36 cellular contexts compared by ENCODE assay signal in genomic region chr10:28977518-28977917, GRCh38.
"Had no signal": no experiment of that assay in that cellular context is flagged by ENCODE, and none has a peak within 500 bp of the region (broad histone marks: within the 10 kb centered on the region; RNA-seq: fewer than 3 reads in every experiment).

No MANE protein-coding gene starts in this region.

- H3K4me1 Mint-ChIP-seq: activated B cell treated with CpG ODN at 0.5 μM for 24 hours; activated CD4-positive, alpha-beta T cell treated with anti-CD3 and anti-CD28 coated beads, Interleukin-2, amount 10 ng/mL, durations not matched to agents 24 days and 14 days; activated T-helper 17 cell treated with anti-CD3 and anti-CD28 coated beads, Interleukin-2, amount 50 U/mL, for 72 hours had no signal

- H3K36me3 Mint-ChIP-seq: activated CD4-positive, alpha-beta memory T cell treated with anti-CD3 and anti-CD28 coated beads for 36 hours; activated naive CD4-positive, alpha-beta T cell treated with anti-CD3 and anti-CD28 coated beads, Interleukin-2, amount 50 U/mL, for 72 hours had no signal

- H3K4me3 ChIP-seq: adrenal gland, body of pancreas, breast epithelium had no signal

- FAIRE-seq: astrocyte, TTC549 had no signal

- H3K4me1 ChIP-seq: adrenal gland, body of pancreas, breast epithelium had no signal

- H3K4me3 Mint-ChIP-seq: activated B cell treated with CpG ODN at 0.5 μM for 24 hours; activated CD4-positive, alpha-beta memory T cell treated with anti-CD3 and anti-CD28 coated beads for 36 hours; activated CD4-positive, alpha-beta T cell treated with anti-CD3 and anti-CD28 coated beads, Interleukin-2, amount 10 ng/mL, durations not matched to agents 24 days and 14 days; activated CD8-positive, alpha-beta T cell treated with anti-CD3 and anti-CD28 coated beads for 36 hours; activated naive CD4-positive, alpha-beta T cell treated with anti-CD3 and anti-CD28 coated beads for 36 hours; activated T-cell treated with anti-CD3 and anti-CD28 coated beads, Interleukin-2, amount 50 U/mL, for 4 hours; activated T-cell treated with anti-CD3 and anti-CD28 coated beads, Interleukin-2, amount 50 U/mL, for 72 hours; activated T-helper 1 cell treated with anti-CD3 and anti-CD28 coated beads, Interleukin-12 subunit alpha, Interleukin-12 subunit beta, Interleukin-2, Interleukin-4 antibody, amounts not matched to agents 30 ng/mL and 10 ng/mL and 1 ng/mL, durations not matched to agents 14 hours and 24 hours and 36 hours; activated T-helper 17 cell treated with anti-CD3 and anti-CD28 coated beads, Interleukin-2, amount 50 U/mL, for 72 hours; T-helper 1 cell treated with Interleukin-12 subunit alpha and Interleukin-12 subunit beta and Interleukin-4 antibody, amounts not matched to agents 30 μg/mL and 1 μg/mL, for 36 hours; T-helper 2 cell treated with Interferon-gamma antibody and Interleukin-4, amounts not matched to agents 5 μg/mL and 100 μg/mL, for 36 hours had no signal

- H3K27me3 ChIP-seq: adrenal gland, body of pancreas, brain microvascular endothelial cell, breast epithelium had no signal

- H3K27me3 Mint-ChIP-seq: activated B cell treated with CpG ODN at 0.5 μM for 24 hours; activated CD4-positive, alpha-beta T cell treated with anti-CD3 and anti-CD28 coated beads, Interleukin-2, amount 10 ng/mL, durations not matched to agents 24 days and 14 days; activated CD8-positive, alpha-beta T cell treated with anti-CD3 and anti-CD28 coated beads for 36 hours had no signal

- H3K27ac ChIP-seq: adrenal gland, body of pancreas, brain microvascular endothelial cell, breast epithelium, VCaP had no signal

- H3K27ac Mint-ChIP-seq: activated B cell treated with CpG ODN at 0.5 μM for 24 hours; activated CD4-positive, alpha-beta memory T cell treated with anti-CD3 and anti-CD28 coated beads for 36 hours; activated CD4-positive, alpha-beta T cell treated with anti-CD3 and anti-CD28 coated beads, Interleukin-2, amount 10 ng/mL, durations not matched to agents 24 days and 14 days; activated CD8-positive, alpha-beta T cell treated with anti-CD3 and anti-CD28 coated beads for 36 hours; activated naive CD4-positive, alpha-beta T cell treated with anti-CD3 and anti-CD28 coated beads for 36 hours; activated naive CD4-positive, alpha-beta T cell treated with anti-CD3 and anti-CD28 coated beads, Interleukin-2, amount 50 U/mL, for 72 hours; activated T-cell treated with anti-CD3 and anti-CD28 coated beads, Interleukin-2, amount 50 U/mL, for 72 hours; activated T-helper 1 cell treated with anti-CD3 and anti-CD28 coated beads, Interleukin-12 subunit alpha, Interleukin-12 subunit beta, Interleukin-2, Interleukin-4 antibody, amounts not matched to agents 30 ng/mL and 10 ng/mL and 1 ng/mL, durations not matched to agents 14 hours and 24 hours and 36 hours; activated T-helper 17 cell treated with anti-CD3 and anti-CD28 coated beads, Interleukin-2, amount 50 U/mL, for 72 hours; T-helper 1 cell treated with Interleukin-12 subunit alpha and Interleukin-12 subunit beta and Interleukin-4 antibody, amounts not matched to agents 30 μg/mL and 1 μg/mL, for 36 hours; T-helper 2 cell treated with Interferon-gamma antibody and Interleukin-4, amounts not matched to agents 5 μg/mL and 100 μg/mL, for 36 hours had no signal

- H3K9me3 ChIP-seq: adrenal gland, body of pancreas, breast epithelium had no signal

- H3K36me3 ChIP-seq: adrenal gland, brain microvascular endothelial cell, breast epithelium had no signal

- DNase-seq: activated B cell treated with CpG ODN at 0.5 μM for 24 hours; activated CD4-positive, alpha-beta memory T cell treated with anti-CD3 and anti-CD28 coated beads for 36 hours; activated CD4-positive, alpha-beta T cell treated with anti-CD3 and anti-CD28 coated beads for 4 hours; activated CD4-positive, alpha-beta T cell treated with anti-CD3 and anti-CD28 coated beads, Interleukin-2, amount 10 ng/mL, durations not matched to agents 24 days and 14 days; activated CD4-positive, alpha-beta T cell treated with anti-CD3 and anti-CD28 coated beads, Interleukin-2, amount 50 U/mL, for 1 hour; activated CD4-positive, alpha-beta T cell treated with anti-CD3 and anti-CD28 coated beads, Interleukin-2, amount 50 U/mL, for 4 hours; activated CD4-positive, CD25-positive, alpha-beta regulatory T cell treated with anti-CD3 and anti-CD28 coated beads, Interleukin-2, amount 50 U/mL, for 72 hours; activated CD8-positive, alpha-beta memory T cell treated with anti-CD3 and anti-CD28 coated beads, Interleukin-2, amount 50 U/mL, for 4 hours; activated CD8-positive, alpha-beta T cell treated with anti-CD3 and anti-CD28 coated beads for 36 hours; activated effector memory CD4-positive, alpha-beta T cell treated with anti-CD3 and anti-CD28 coated beads, Interleukin-2, amount 50 U/mL, for 16 hours; activated gamma-delta T cell treated with Interleukin-2 at 50 U/mL for 16 hours; activated naive CD4-positive, alpha-beta T cell; activated naive CD4-positive, alpha-beta T cell treated with anti-CD3 and anti-CD28 coated beads for 36 hours; activated naive CD4-positive, alpha-beta T cell treated with anti-CD3 and anti-CD28 coated beads, Interleukin-2, amount 50 U/mL, for 16 hours; activated T-cell treated with anti-CD3 and anti-CD28 coated beads for 4 hours; activated T-cell treated with anti-CD3 and anti-CD28 coated beads, Interleukin-2, amount 50 U/mL, for 1 hour; activated T-cell treated with anti-CD3 and anti-CD28 coated beads, Interleukin-2, amount 50 U/mL, for 4 hours; activated T-cell treated with anti-CD3 and anti-CD28 coated beads, Interleukin-2, amount 50 U/mL, for 72 hours; adrenal gland; amniotic stem cell; aorta; body of pancreas; brain microvascular endothelial cell; central memory CD4-positive, alpha-beta T cell; T-helper 1 cell; T-helper 2 cell; T-helper 9 cell had no signal
